ENCODE assay signal across 27 cellular contexts in genomic region chr3:105470851-105471250, GRCh38.
"Had no signal": no experiment of that assay in that cellular context is flagged by ENCODE, and none has a peak within 500 bp of the region (broad histone marks: within the 10 kb centered on the region; RNA-seq: fewer than 3 reads in every experiment).

No MANE protein-coding gene starts in this region.

- H3K27me3 Mint-ChIP-seq: activated CD4-positive, alpha-beta memory T cell treated with anti-CD3 and anti-CD28 coated beads for 36 hours; activated naive CD8-positive, alpha-beta T cell treated with anti-CD3 and anti-CD28 coated beads, Interleukin-2, amount 10 ng/mL, durations not matched to agents 7 days and 5 days; T-cell had no signal

- H3K27ac Mint-ChIP-seq: activated CD4-positive, alpha-beta memory T cell treated with anti-CD3 and anti-CD28 coated beads for 36 hours; activated CD4-positive, alpha-beta T cell treated with anti-CD3 and anti-CD28 coated beads, Interleukin-2, amount 10 ng/mL, durations not matched to agents 7 days and 5 days; activated naive CD8-positive, alpha-beta T cell treated with anti-CD3 and anti-CD28 coated beads, Interleukin-2, amount 10 ng/mL, durations not matched to agents 7 days and 5 days; activated T-cell treated with anti-CD3 and anti-CD28 coated beads, Interleukin-2, amount 50 U/mL, for 72 hours; activated T-helper 2 cell treated with anti-CD3 and anti-CD28 coated beads, Interferon-gamma antibody, Interleukin-2, Interleukin-4, amounts not matched to agents 10 μg/mL and 5 μg/mL and 100 μg/mL, durations not matched to agents 14 hours and 24 hours and 36 hours; T-cell had no signal

- H3K4me3 Mint-ChIP-seq: activated CD4-positive, alpha-beta memory T cell treated with anti-CD3 and anti-CD28 coated beads for 36 hours; activated CD4-positive, alpha-beta T cell treated with anti-CD3 and anti-CD28 coated beads, Interleukin-2, amount 10 ng/mL, durations not matched to agents 7 days and 5 days; activated naive CD8-positive, alpha-beta T cell treated with anti-CD3 and anti-CD28 coated beads, Interleukin-2, amount 10 ng/mL, durations not matched to agents 7 days and 5 days; activated T-cell treated with anti-CD3 and anti-CD28 coated beads, Interleukin-2, amount 50 U/mL, for 72 hours; T-cell had no signal

- H3K4me3 ChIP-seq: adrenal gland, Peyer's patch had no signal

- H3K9me3 Mint-ChIP-seq: activated CD4-positive, alpha-beta T cell treated with anti-CD3 and anti-CD28 coated beads, Interleukin-2, amount 10 ng/mL, durations not matched to agents 7 days and 5 days; activated naive CD8-positive, alpha-beta T cell treated with anti-CD3 and anti-CD28 coated beads, Interleukin-2, amount 10 ng/mL, durations not matched to agents 7 days and 5 days; activated T-cell treated with anti-CD3 and anti-CD28 coated beads, Interleukin-2, amount 50 U/mL, for 72 hours; activated T-helper 2 cell treated with anti-CD3 and anti-CD28 coated beads, Interferon-gamma antibody, Interleukin-2, Interleukin-4, amounts not matched to agents 10 μg/mL and 5 μg/mL and 100 μg/mL, durations not matched to agents 14 hours and 24 hours and 36 hours; T-cell had no signal

- H3K27ac ChIP-seq: adrenal gland, KMS-11, Peyer's patch had no signal

- H3K36me3 Mint-ChIP-seq: activated naive CD8-positive, alpha-beta T cell treated with anti-CD3 and anti-CD28 coated beads, Interleukin-2, amount 10 ng/mL, durations not matched to agents 7 days and 5 days; T-cell had no signal

- H3K4me1 ChIP-seq: adrenal gland, Peyer's patch had no signal

- H3K4me2 ChIP-seq: KMS-11 had no signal

- H3K9me3 ChIP-seq: Peyer's patch had no signal

- ATAC-seq: activated T-cell treated with anti-CD3 and anti-CD28 coated beads, Interleukin-2, amount 50 U/mL, for 72 hours; T-cell had no signal

- DNase-seq: activated CD4-positive, alpha-beta memory T cell treated with anti-CD3 and anti-CD28 coated beads for 36 hours; activated CD4-positive, alpha-beta T cell treated with anti-CD3 and anti-CD28 coated beads, Interleukin-2, amount 10 ng/mL, durations not matched to agents 7 days and 5 days; activated CD4-positive, CD25-positive, alpha-beta regulatory T cell; activated CD8-positive, alpha-beta memory T cell treated with anti-CD3 and anti-CD28 coated beads, Interleukin-2, amount 50 U/mL, for 4 hours; activated gamma-delta T cell treated with Interleukin-2 at 50 U/mL for 16 hours; activated naive CD4-positive, alpha-beta T cell treated with anti-CD3 and anti-CD28 coated beads, Interleukin-2, amount 50 U/mL, for 16 hours; activated naive CD8-positive, alpha-beta T cell treated with anti-CD3 and anti-CD28 coated beads, Interleukin-2, amount 10 ng/mL, durations not matched to agents 7 days and 5 days; activated T-cell treated with anti-CD3 and anti-CD28 coated beads, Interleukin-2, amount 50 U/mL, for 72 hours; adrenal gland; anterior cingulate cortex; NCI-H1092; NCI-H1417; NCI-H1694 treated with DMSO at 0.1 percent for 48 hours; NCI-H2029 treated with DMSO at 0.1 percent for 48 hours; NCI-H345; NCI-H510A; NCI-H526 treated with DMSO at 0.1 percent for 48 hours; NCI-H82; NK-92 treated with Interleukin-12 subunit alpha and Interleukin-12 subunit beta, amount 100 ng/mL, for 24 hours; Peyer's patch; SHP77; T-cell; T-helper 2 cell; T1000 had no signal

- H3K9ac ChIP-seq: KMS-11 had no signal

- H3K4me1 Mint-ChIP-seq: activated CD4-positive, alpha-beta T cell treated with anti-CD3 and anti-CD28 coated beads, Interleukin-2, amount 10 ng/mL, durations not matched to agents 7 days and 5 days; T-cell had no signal

- FAIRE-seq: TTC549 had no signal

- H3K36me3 ChIP-seq: adrenal gland, Peyer's patch had no signal

- H3K27me3 ChIP-seq: adrenal gland, Peyer's patch had no signal
